ENCODE assay signal across 16 cellular contexts in genomic region chr4:8534601-8535000, GRCh38. TPM values are rescaled to one million over a fixed set of nuclear protein-coding genes. Genes with fewer than 3 reads are reported as not detected.
DNase-seq lines count a peak whose midpoint lies in the region; ATAC-seq, FAIRE-seq and TF ChIP-seq lines count a peak whose summit lies in the region.
"Had no signal": no experiment of that assay in that cellular context is flagged by ENCODE, and none has a peak within 500 bp of the region (broad histone marks: within the 10 kb centered on the region; RNA-seq: fewer than 3 reads in every experiment).

No MANE protein-coding gene starts in this region.

- H2AFZ ChIP-seq in trophoblast cell (ENCODE audit: insufficient read depth, low read length, poor library complexity), result no peak overlapping the region

- no peaks in the 10 kb centered on the region for H3K9me3 ChIP-seq in kidney (ENCODE audit: control insufficient read depth in 1 of 2, low read length in 2 of 2)
- H3K9me3 ChIP-seq in trophoblast cell (ENCODE audit: insufficient read depth, low read depth, low read length), result no peaks in the 10 kb centered on the region
- H3K9me3 ChIP-seq: MG63 had no signal

- peak overlapping the region; percentile 81 for H4K91ac ChIP-seq in trophoblast cell (ENCODE audit: low read depth, low read length)

- H3K36me3 ChIP-seq in kidney (ENCODE audit: control insufficient read depth in 1 of 2, insufficient read depth in 2 of 2, low read length in 2 of 2), result no peaks in the 10 kb centered on the region
- no peaks in the 10 kb centered on the region for H3K36me3 ChIP-seq in trophoblast cell (ENCODE audit: control insufficient read depth in 1 of 2, insufficient read depth in 2 of 2, low read length in 2 of 2)
- H3K36me3 ChIP-seq: MG63 had no signal

- H3K9me3 Mint-ChIP-seq in MCF 10A (ENCODE audit: unreplicated experiment), result no peaks in the 10 kb centered on the region
- H3K9me3 Mint-ChIP-seq in activated T-cell treated with anti-CD3 and anti-CD28 coated beads, Interleukin-2, amount 50 U/mL, for 4 hours, result peaks cover 7% of the 10 kb centered on the region
- H3K9me3 Mint-ChIP-seq: immature natural killer cell had no signal

- peak; percentile 25 for DNase-seq in DMS53 treated with DMSO at 0.1 percent for 48 hours (lab: John Stamatoyannopoulos, UW; ENCODE audit: unreplicated experiment)
- no peak for DNase-seq in MCF 10A (ENCODE audit: unreplicated experiment)
- no peak for DNase-seq in kidney
- no peak for DNase-seq in trophoblast cell
- DNase-seq in GM13976 (ENCODE audit: low spot score), result no peak
- no peak for DNase-seq in OCI-M1 (lab: John Stamatoyannopoulos, UW)
- DNase-seq in activated T-cell treated with anti-CD3 and anti-CD28 coated beads, Interleukin-2, amount 50 U/mL, for 4 hours, result no peak
- DNase-seq: activated CD4-positive, alpha-beta memory T cell treated with anti-CD3 and anti-CD28 coated beads, Interleukin-2, amount 10 ng/mL, durations not matched to agents 7 days and 5 days; anterior cingulate cortex; foreskin fibroblast; immature natural killer cell; naive thymus-derived CD4-positive, alpha-beta T cell; stimulated activated naive CD8-positive, alpha-beta T cell treated with anti-CD3 and anti-CD28 coated beads, Interleukin-15, amount 100 ng/mL, for 72 hours had no signal

- peaks cover 6% of the 10 kb centered on the region for H3K36me3 Mint-ChIP-seq in MCF 10A (ENCODE audit: insufficient read depth, unreplicated experiment)
- H3K36me3 Mint-ChIP-seq in activated T-cell treated with anti-CD3 and anti-CD28 coated beads, Interleukin-2, amount 50 U/mL, for 4 hours (ENCODE audit: insufficient read depth), result no peaks in the 10 kb centered on the region
- H3K36me3 Mint-ChIP-seq: immature natural killer cell had no signal

- peaks cover 33% of the 10 kb centered on the region for H3K4me1 Mint-ChIP-seq in MCF 10A (ENCODE audit: insufficient read depth, unreplicated experiment)
- peaks cover 2% of the 10 kb centered on the region for H3K4me1 Mint-ChIP-seq in activated T-cell treated with anti-CD3 and anti-CD28 coated beads, Interleukin-2, amount 50 U/mL, for 4 hours (ENCODE audit: low read depth)
- H3K4me1 Mint-ChIP-seq: immature natural killer cell had no signal

- peak overlapping the region; percentile 47 for H3K27ac Mint-ChIP-seq in MCF 10A (ENCODE audit: low read depth, unreplicated experiment)
- H3K27ac Mint-ChIP-seq: activated CD4-positive, alpha-beta memory T cell treated with anti-CD3 and anti-CD28 coated beads, Interleukin-2, amount 10 ng/mL, durations not matched to agents 7 days and 5 days; immature natural killer cell; naive thymus-derived CD4-positive, alpha-beta T cell; stimulated activated naive CD8-positive, alpha-beta T cell treated with anti-CD3 and anti-CD28 coated beads, Interleukin-15, amount 100 ng/mL, for 72 hours had no signal

- H3K4me3 ChIP-seq in kidney (ENCODE audit: low read length in 2 of 2) (no peak overlapping the region), trophoblast cell (ENCODE audit: low read depth, low read length) (no peak overlapping the region)
- H3K4me3 ChIP-seq: dorsolateral prefrontal cortex, MG63 had no signal

- peak overlapping the region; percentile 40 for H2BK12ac ChIP-seq in trophoblast cell (ENCODE audit: low read length)

- H3K4me1 ChIP-seq in kidney (ENCODE audit: control insufficient read depth in 1 of 2, insufficient read depth in 1 of 2, low read depth in 1 of 2, low read length in 2 of 2) (peaks cover 15 to 24% of the 10 kb centered on the region in 2 donors), trophoblast cell (ENCODE audit: control insufficient read depth in 1 of 2, insufficient read depth in 2 of 2, low read length in 2 of 2) (peaks cover 46 to 49% of the 10 kb centered on the region in 2 experiments)

- FAIRE-seq in kidney (lab: Jason Lieb, UNC), result no peak

- H3K4me3 Mint-ChIP-seq in MCF 10A (ENCODE audit: unreplicated experiment), result peak overlapping the region; percentile 24
- H3K4me3 Mint-ChIP-seq in activated T-cell treated with anti-CD3 and anti-CD28 coated beads, Interleukin-2, amount 50 U/mL, for 4 hours, result no peak overlapping the region
- H3K4me3 Mint-ChIP-seq: activated CD4-positive, alpha-beta memory T cell treated with anti-CD3 and anti-CD28 coated beads, Interleukin-2, amount 10 ng/mL, durations not matched to agents 7 days and 5 days; immature natural killer cell; naive thymus-derived CD4-positive, alpha-beta T cell; stimulated activated naive CD8-positive, alpha-beta T cell treated with anti-CD3 and anti-CD28 coated beads, Interleukin-15, amount 100 ng/mL, for 72 hours had no signal

- peak overlapping the region; percentile 74 to 76 for H3K27ac ChIP-seq in kidney (ENCODE audit: low read depth in 2 of 2, low read length in 2 of 2)
- peak overlapping the region; percentile 100 for H3K27ac ChIP-seq in trophoblast cell (ENCODE audit: low read depth, low read length)

- BruUV-seq in MCF 10A (replicated peaks; lab: Mats Ljungman, UMichigan), result no TSS peak

- CTCF ChIA-PET in MCF 10A (lab: Yijun Ruan, JAX), result interaction anchor here (0.6 kb wide), 1 partner anchor 43 kb away, joined by 3 read pairs; no protein-coding TSS in a partner anchor

- TF ChIP-seq CTCF in MCF 10A (IDR thresholded peaks at IDR 0.05; ENCODE audit: unreplicated experiment) (no peak), kidney (IDR thresholded peaks at IDR 0.05; ENCODE audit: borderline replicate concordance, extremely low read depth, insufficient read depth) (no peak), GM13976 (IDR thresholded peaks at IDR 0.05; ENCODE audit: borderline replicate concordance, control extremely low read depth, extremely low read depth, insufficient read depth, missing control alignments) (no peak)

- no peak overlapping the region for H3K4ac ChIP-seq in trophoblast cell (ENCODE audit: low read depth, low read length)

- no CpG with 5 or more reads among the region's 3 CpGs for WGBS in trophoblast cell (ENCODE audit: extremely low coverage, insufficient coverage, insufficient read length)

- H3K27me3 ChIP-seq in trophoblast cell (ENCODE audit: insufficient read depth, low read length), result no peaks in the 10 kb centered on the region
- H3K27me3 ChIP-seq: dorsolateral prefrontal cortex, MG63 had no signal

- H2BK5ac ChIP-seq in trophoblast cell (ENCODE audit: low read depth, low read length, poor library complexity), result peak overlapping the region; percentile 14

- intact Hi-C loops in MCF 10A (cut with micrococcal nuclease), result no loop called here
- intact Hi-C loops in kidney (cut with DNase I), result no loop called here

- peak overlapping the region; percentile 43 for H3K4me2 ChIP-seq in trophoblast cell (ENCODE audit: low read length)

- no peak overlapping the region for H4K8ac ChIP-seq in trophoblast cell (ENCODE audit: low read depth, low read length)

- H2AK5ac ChIP-seq in trophoblast cell (ENCODE audit: low read length), result no peak overlapping the region

- H3K9ac ChIP-seq in kidney (ENCODE audit: low read length in 2 of 2) (no peak overlapping the region), trophoblast cell (ENCODE audit: low read length) (no peak overlapping the region)

- in situ Hi-C loops in GM13976 (cut with MboI; ENCODE audit: low sequenced_read_pairs, unreplicated experiment), result no loop called here

- ATAC-seq in GM21737 (IDR thresholded peaks at IDR 0.05; ENCODE audit: unreplicated experiment), result no peak
- no peak for ATAC-seq in activated T-cell treated with anti-CD3 and anti-CD28 coated beads, Interleukin-2, amount 50 U/mL, for 4 hours
- ATAC-seq: naive thymus-derived CD4-positive, alpha-beta T cell had no signal

- POLR2A ChIA-PET in MCF 10A (lab: Yijun Ruan, JAX), result no interaction called here

- H2BK120ac ChIP-seq in trophoblast cell (ENCODE audit: insufficient read depth, low read length, poor library complexity), result peak overlapping the region; percentile 55

- H3K23ac ChIP-seq in trophoblast cell (ENCODE audit: low read length), result no peak overlapping the region

- no peaks in the 10 kb centered on the region for H3K27me3 Mint-ChIP-seq in MCF 10A (ENCODE audit: insufficient read depth, unreplicated experiment)
- H3K27me3 Mint-ChIP-seq in activated T-cell treated with anti-CD3 and anti-CD28 coated beads, Interleukin-2, amount 50 U/mL, for 4 hours (ENCODE audit: low read depth), result peaks cover 3% of the 10 kb centered on the region

- H3K79me2 ChIP-seq in trophoblast cell (ENCODE audit: control insufficient read depth, insufficient read depth, low read length, poor library complexity), result peaks cover 13% of the 10 kb centered on the region

- H3K14ac ChIP-seq in trophoblast cell (ENCODE audit: low read length), result no peak overlapping the region

- H3K18ac ChIP-seq in trophoblast cell (ENCODE audit: low read length), result no peak overlapping the region

- peaks cover 63% of the 10 kb centered on the region for H3K79me1 ChIP-seq in trophoblast cell (ENCODE audit: low read length)

- H4K12ac ChIP-seq in trophoblast cell (ENCODE audit: low read depth, low read length), result no peak overlapping the region

RNA-seq across cellular contexts. Expression of gene GPR78, which starts 45.6 kb away (rescaled TPM):
- total RNA-seq in MCF 10A (2022) (not detected in 2 replicates), kidney (not detected)
- polyA plus RNA-seq in kidney (ENCODE audit: insufficient read depth, low read depth, low replicate concordance), result not detected
- 13.9 and 15.5 TPM in 2 replicates for polyA plus RNA-seq in trophoblast cell (2013)
- total RNA-seq in activated T-cell treated with anti-CD3 and anti-CD28 coated beads, Interleukin-2, amount 50 U/mL, for 4 hours, result not detected
- total RNA-seq: naive thymus-derived CD4-positive, alpha-beta T cell had no signal
- polyA plus RNA-seq: immature natural killer cell; naive thymus-derived CD4-positive, alpha-beta T cell had no signal

RNA-seq across cellular contexts. Expression of gene CPZ, which starts 58.0 kb away (rescaled TPM):
- total RNA-seq in MCF 10A (2022), result not detected in 2 replicates
- total RNA-seq in kidney, result 2.6 TPM
- polyA plus RNA-seq in kidney (ENCODE audit: insufficient read depth, low read depth, low replicate concordance), result 1.2 TPM
- 41.6 and 41.8 TPM in 2 replicates for polyA plus RNA-seq in trophoblast cell (2013)
- total RNA-seq in activated T-cell treated with anti-CD3 and anti-CD28 coated beads, Interleukin-2, amount 50 U/mL, for 4 hours, result not detected
- total RNA-seq: naive thymus-derived CD4-positive, alpha-beta T cell had no signal
- polyA plus RNA-seq: immature natural killer cell; naive thymus-derived CD4-positive, alpha-beta T cell had no signal
